In genomic region chr1:235642943-235643371, GRCh38 we compare ENCODE assay signal across 11 cellular contexts. TPM values are rescaled to one million over a fixed set of nuclear protein-coding genes. Genes with fewer than 3 reads are reported as not detected.
DNase-seq lines count a peak whose midpoint lies in the region; ATAC-seq and TF ChIP-seq lines count a peak whose summit lies in the region.
"Had no signal": no experiment of that assay in that cellular context is flagged by ENCODE, and none has a peak within 500 bp of the region (broad histone marks: within the 10 kb centered on the region; RNA-seq: fewer than 3 reads in every experiment).

No MANE protein-coding gene starts in this region.

- H3K9ac ChIP-seq in IMR-90 (ENCODE audit: low read depth, low read length) = no peak overlapping the region

- no peak overlapping the region for H3K56ac ChIP-seq in IMR-90 (ENCODE audit: extremely low read depth, insufficient read depth, low read length)

- no peaks in the 10 kb centered on the region for H3K9me3 Mint-ChIP-seq in T-helper 2 cell treated with Interferon-gamma antibody and Interleukin-4, amounts not matched to agents 5 μg/mL and 100 μg/mL, for 36 hours
- no peaks in the 10 kb centered on the region for H3K9me3 Mint-ChIP-seq in osteocyte (ENCODE audit: unreplicated experiment)

- intact Hi-C loops in IMR-90 (cut with micrococcal nuclease) = no loop called here

- 41% methylated on average over 7 of the region's 11 CpGs; no CpG with 5 or more reads in 1 of the 2 experiments for WGBS in IMR-90 (ENCODE audit: extremely low coverage in 2 of 2, insufficient read length in 1 of 2), 2 experiments

- no peaks in the 10 kb centered on the region for H3K79me1 ChIP-seq in IMR-90 (ENCODE audit: low read depth in 1 of 2, low read length in 2 of 2)

- no peak overlapping the region for H2AK5ac ChIP-seq in IMR-90 (ENCODE audit: low read depth, low read length)

- H2AK9ac ChIP-seq in IMR-90 (replicated peaks; ENCODE audit: low read depth, low read length, poor library complexity) = peak overlapping the region; percentile 24

- H3K9me3 ChIP-seq in IMR-90 (ENCODE audit: control insufficient read depth, insufficient read depth, low read length) = no peaks in the 10 kb centered on the region
- no peaks in the 10 kb centered on the region for H3K9me3 ChIP-seq in effector memory CD4-positive, alpha-beta T cell (ENCODE audit: control insufficient read depth, low read length)
- H3K9me3 ChIP-seq: testis had no signal

- no peak overlapping the region for H3K18ac ChIP-seq in IMR-90 (ENCODE audit: low read depth, low read length)

- H3K27me3 ChIP-seq in IMR-90 (ENCODE audit: control insufficient read depth, insufficient read depth, low read length) = peaks cover 16% of the 10 kb centered on the region
- H3K27me3 ChIP-seq in effector memory CD4-positive, alpha-beta T cell (replicated peaks; ENCODE audit: control insufficient read depth, insufficient read depth, low read length, poor library complexity, severe bottlenecking) = no peaks in the 10 kb centered on the region
- H3K27me3 ChIP-seq: testis had no signal

- no peaks in the 10 kb centered on the region for H4K20me1 ChIP-seq in IMR-90 (ENCODE audit: insufficient read depth, low read length)

- no peak overlapping the region for H3K14ac ChIP-seq in IMR-90 (replicated peaks; ENCODE audit: low read depth, low read length)

- CTCF ChIA-PET in IMR-90 (lab: Yijun Ruan, JAX) = no interaction called here

- TF ChIP-seq CTCF in IMR-90 (conservative IDR thresholded peaks at IDR 0.05; ENCODE audit: low read depth, low read length) (no peak), osteocyte (IDR thresholded peaks at IDR 0.05) (no peak)

- no peak for ATAC-seq in IMR-90 (ENCODE audit: low read depth)

- H3K4me3 Mint-ChIP-seq in T-helper 2 cell treated with Interferon-gamma antibody and Interleukin-4, amounts not matched to agents 5 μg/mL and 100 μg/mL, for 36 hours = peak overlapping the region; percentile 85
- H3K4me3 Mint-ChIP-seq in osteocyte (ENCODE audit: unreplicated experiment) = no peak overlapping the region

- no peak overlapping the region for H2BK15ac ChIP-seq in IMR-90 (ENCODE audit: low read depth, low read length)

- no peak overlapping the region for H3K23ac ChIP-seq in IMR-90 (ENCODE audit: low read depth, low read length)

- no peak overlapping the region for H3K27ac ChIP-seq in IMR-90 (ENCODE audit: insufficient read depth, low read length)
- H3K27ac ChIP-seq in effector memory CD4-positive, alpha-beta T cell (ENCODE audit: insufficient read depth, low read length, poor library complexity, severe bottlenecking) = peak overlapping the region; percentile 70
- H3K27ac ChIP-seq: HL-60, testis had no signal

- H4K5ac ChIP-seq in IMR-90 (ENCODE audit: low read depth, low read length) = no peak overlapping the region

- no peak for DNase-seq in T-helper 2 cell treated with Interferon-gamma antibody and Interleukin-4, amounts not matched to agents 5 μg/mL and 100 μg/mL, for 36 hours (ENCODE audit: low spot score)
- DNase-seq in T-helper 2 cell = no peak
- DNase-seq in IMR-90 = no peak
- DNase-seq in effector memory CD4-positive, alpha-beta T cell = no peak
- DNase-seq in osteocyte (ENCODE audit: extremely low spot score, unreplicated experiment) = peak; percentile 82
- no peak for DNase-seq in NK-92 treated with Interleukin-12 subunit alpha and Interleukin-12 subunit beta, amount 100 ng/mL, for 24 hours (lab: John Stamatoyannopoulos, UW)
- DNase-seq in NAMALWA (ENCODE audit: low spot score) = no peak
- no peak for DNase-seq in activated CD4-positive, CD25-positive, alpha-beta regulatory T cell treated with anti-CD3 and anti-CD28 coated beads, Interleukin-2, amount 50 U/mL, for 72 hours
- DNase-seq: SW 1271, testis had no signal

- no peak overlapping the region for H3K4me3 ChIP-seq in IMR-90 (ENCODE audit: insufficient read depth, low read depth, low read length)
- H3K4me3 ChIP-seq in effector memory CD4-positive, alpha-beta T cell (ENCODE audit: insufficient read depth, low read depth, low read length, poor library complexity, severe bottlenecking) = no peak overlapping the region

- H2BK20ac ChIP-seq in IMR-90 (ENCODE audit: low read depth, low read length) = no peak overlapping the region

- in situ Hi-C loops in IMR-90 (cut with MboI; ENCODE audit: low sequenced_read_pairs) = no loop called here

- no peak overlapping the region for H3K4me2 ChIP-seq in IMR-90 (ENCODE audit: low read depth, low read length)

- H3K4me1 Mint-ChIP-seq in T-helper 2 cell treated with Interferon-gamma antibody and Interleukin-4, amounts not matched to agents 5 μg/mL and 100 μg/mL, for 36 hours (ENCODE audit: low read depth) = peaks cover 31% of the 10 kb centered on the region
- peaks cover 11% of the 10 kb centered on the region for H3K4me1 Mint-ChIP-seq in osteocyte (ENCODE audit: unreplicated experiment)

- no peak overlapping the region for H2BK120ac ChIP-seq in IMR-90 (ENCODE audit: low read depth, low read length)

- no peaks in the 10 kb centered on the region for H3K36me3 Mint-ChIP-seq in T-helper 2 cell treated with Interferon-gamma antibody and Interleukin-4, amounts not matched to agents 5 μg/mL and 100 μg/mL, for 36 hours (ENCODE audit: low read depth)
- H3K36me3 Mint-ChIP-seq in osteocyte (ENCODE audit: unreplicated experiment) = peaks cover 2% of the 10 kb centered on the region

- BruUV-seq in IMR-90 (replicated peaks; lab: Mats Ljungman, UMichigan) = no TSS peak

- no peak overlapping the region for H4K91ac ChIP-seq in IMR-90 (ENCODE audit: insufficient read depth, low read depth, low read length)

- H3K4ac ChIP-seq in IMR-90 (ENCODE audit: low read depth, low read length) = no peak overlapping the region; the same call in 1 of the 2 replicates

- no peak for TF ChIP-seq RAD21 in IMR-90 (IDR thresholded peaks at IDR 0.05; ENCODE audit: low read length)

- no peak overlapping the region for H2BK5ac ChIP-seq in IMR-90 (ENCODE audit: low read depth, low read length, poor library complexity, severe bottlenecking)

- no peak overlapping the region for H4K8ac ChIP-seq in IMR-90 (ENCODE audit: low read depth in 2 of 2, low read length in 2 of 2)

- H3K4me1 ChIP-seq in IMR-90 (ENCODE audit: control insufficient read depth, insufficient read depth, low read length) = no peaks in the 10 kb centered on the region
- H3K4me1 ChIP-seq in effector memory CD4-positive, alpha-beta T cell (ENCODE audit: control insufficient read depth, insufficient read depth, low read length, poor library complexity, severe bottlenecking) = peaks cover 13% of the 10 kb centered on the region
- H3K4me1 ChIP-seq: testis had no signal

- H3K27ac Mint-ChIP-seq in T-helper 2 cell treated with Interferon-gamma antibody and Interleukin-4, amounts not matched to agents 5 μg/mL and 100 μg/mL, for 36 hours = peak overlapping the region; percentile 95
- no peak overlapping the region for H3K27ac Mint-ChIP-seq in osteocyte (ENCODE audit: unreplicated experiment)

- no peaks in the 10 kb centered on the region for H3K36me3 ChIP-seq in IMR-90 (ENCODE audit: control insufficient read depth, insufficient read depth, low read length)
- no peaks in the 10 kb centered on the region for H3K36me3 ChIP-seq in effector memory CD4-positive, alpha-beta T cell (ENCODE audit: control insufficient read depth, insufficient read depth, low read length)

- dilution Hi-C loops in IMR-90 (cut with HindIII; ENCODE audit: low sequenced_read_pairs, unreplicated experiment) = no loop called here

- H3K9me1 ChIP-seq in IMR-90 (ENCODE audit: insufficient read depth, low read length) = peaks cover 3% of the 10 kb centered on the region; the same call in 1 of the 2 replicates

- H3K27me3 Mint-ChIP-seq in T-helper 2 cell treated with Interferon-gamma antibody and Interleukin-4, amounts not matched to agents 5 μg/mL and 100 μg/mL, for 36 hours (ENCODE audit: low read depth) = peaks cover 27% of the 10 kb centered on the region
- peaks cover 18% of the 10 kb centered on the region for H3K27me3 Mint-ChIP-seq in osteocyte (ENCODE audit: unreplicated experiment)

- POLR2A ChIA-PET in IMR-90 (lab: Charles Lee; ENCODE audit: unreplicated experiment) = no interaction called here

- TF ChIP-seq POLR2A in IMR-90 (IDR thresholded peaks at IDR 0.05; ENCODE audit: low read depth, low read length) = no peak

- H2AFZ ChIP-seq in IMR-90 (replicated peaks; ENCODE audit: low read length, poor library complexity) = no peak overlapping the region

TF ChIP-seq in IMR-90, 13 proteins besides CTCF, POLR2A, EP300 and RAD21 (continues in another document):
- TF ChIP-seq CHD1 (IDR thresholded peaks at IDR 0.05; ENCODE audit: low read depth, low read length) (no peak), RFX5 (IDR thresholded peaks at IDR 0.05; ENCODE audit: low read depth, low read length) (no peak), USF2 (IDR thresholded peaks at IDR 0.05; ENCODE audit: low read depth, low read length) (no peak), NFE2L2 (IDR thresholded peaks at IDR 0.05; ENCODE audit: low read depth, low read length) (no peak), ELK1 (IDR thresholded peaks at IDR 0.05; ENCODE audit: borderline replicate concordance, low read depth, low read length) (no peak), MAFK (IDR thresholded peaks at IDR 0.05; ENCODE audit: low read depth, low read length) (no peak), RCOR1 (IDR thresholded peaks at IDR 0.05; ENCODE audit: insufficient replicate concordance, low read length) (no peak), FOS (IDR thresholded peaks at IDR 0.05; ENCODE audit: low read depth, low read length) (no peak), MXI1 (IDR thresholded peaks at IDR 0.05; ENCODE audit: borderline replicate concordance, low read depth, low read length) (no peak), SMC3 (IDR thresholded peaks at IDR 0.05; ENCODE audit: low read depth, low read length) (no peak)

RNA-seq across cellular contexts. Expression of gene GNG4, which starts 6.6 kb away (rescaled TPM):
- 0.18 and 0.28 TPM in 2 replicates for total RNA-seq in IMR-90 (2012; rRNA removed)
- polyA plus RNA-seq in IMR-90 (2012; rRNA removed) = 0.29 and 0.33 TPM in 2 replicates
- polyA plus RNA-seq in IMR-90 (2012; cell fraction: cytosol; rRNA removed) = 0.21 and 0.23 TPM in 2 replicates
- polyA plus RNA-seq in IMR-90 (2012; cell fraction: nucleus; rRNA removed; ENCODE audit: low replicate concordance) = 0.02 and 0.08 TPM in 2 replicates
- 0.34 and 0.83 TPM in 2 replicates for total RNA-seq in osteocyte
